1 cellular context compared by ENCODE assay signal in genomic region chr16:19375561-19376158, GRCh38.
TF ChIP-seq lines count a peak whose summit lies in the region.

No MANE protein-coding gene starts in this region.

TF ChIP-seq in K562, 482 proteins besides CTCF, POLR2A, EP300 and RAD21 (continued from another document and continues in another):
- TF ChIP-seq PBX2 (CRISPR knock-in tag; IDR thresholded peaks at IDR 0.05; ENCODE audit: low read depth) (no peak), PBX2 (tag; conservative IDR thresholded peaks at IDR 0.05; ENCODE audit: low read depth) (peak; percentile 83), STAG1 (CRISPR knock-in tag; IDR thresholded peaks at IDR 0.05; ENCODE audit: borderline replicate concordance) (peak; percentile 53; the same call in 1 of the 2 replicates), NFIC (IDR thresholded peaks at IDR 0.05) (no peak), SAFB2 (IDR thresholded peaks at IDR 0.05; ENCODE audit: borderline replicate concordance, low read depth, low read length, severe bottlenecking) (no peak), DPF2 (IDR thresholded peaks at IDR 0.05) (no peak), SMAD2 (IDR thresholded peaks at IDR 0.05; ENCODE audit: low read depth, low read length) (no peak), JUND (IDR thresholded peaks at IDR 0.05; ENCODE audit: borderline replicate concordance, low read depth, low read length) (no peak), JUND (tag; IDR thresholded peaks at IDR 0.05; ENCODE audit: borderline replicate concordance, low read depth, low read length) (0 out of 3 replicates have a peak, but pooled peaks have one; percentile 14), ZNF174 (CRISPR knock-in tag; IDR thresholded peaks at IDR 0.05) (no peak), ZNF584 (CRISPR knock-in tag; IDR thresholded peaks at IDR 0.05; ENCODE audit: low read depth) (no peak), THRAP3 (IDR thresholded peaks at IDR 0.05; ENCODE audit: borderline replicate concordance) (no peak), MYNN (IDR thresholded peaks at IDR 0.05) (no peak), MYNN (CRISPR knock-in tag; IDR thresholded peaks at IDR 0.05) (no peak), TOE1 (IDR thresholded peaks at IDR 0.05; ENCODE audit: borderline replicate concordance) (no peak), TOE1 (CRISPR knock-in tag; IDR thresholded peaks at IDR 0.05; ENCODE audit: borderline replicate concordance, low read depth) (no peak), BRD4 (IDR thresholded peaks at IDR 0.05) (no peak), PKNOX1 (IDR thresholded peaks at IDR 0.05) (peak; percentile 93), ZNF318 (IDR thresholded peaks at IDR 0.05; ENCODE audit: borderline replicate concordance in 1 of 2, low read depth in 1 of 2) (no peak), ZNF384 (IDR thresholded peaks at IDR 0.05; ENCODE audit: low read depth, low read length) (peak; percentile 62), STAT5A (IDR thresholded peaks at IDR 0.05; ENCODE audit: borderline replicate concordance, low read length) (no peak), ZNF24 (IDR thresholded peaks at IDR 0.05) (no peak), HDAC3 (IDR thresholded peaks at IDR 0.05; ENCODE audit: borderline replicate concordance, partially characterized antibody) (peak; percentile 37), ZNF263 (CRISPR knock-in tag; IDR thresholded peaks at IDR 0.05; ENCODE audit: borderline replicate concordance) (no peak), ARID2 (IDR thresholded peaks at IDR 0.05) (peak; percentile 54; the same call in 1 of the 2 replicates), CC2D1A (IDR thresholded peaks at IDR 0.05) (peak; percentile 41), ZNF224 (CRISPR knock-in tag; IDR thresholded peaks at IDR 0.05) (no peak), MEIS2 (IDR thresholded peaks at IDR 0.05; ENCODE audit: partially characterized antibody) (peak; percentile 12), GABPB1 (CRISPR knock-in tag; IDR thresholded peaks at IDR 0.05) (no peak), TARDBP (IDR thresholded peaks at IDR 0.05) (no peak), SMC3 (conservative IDR thresholded peaks at IDR 0.05; ENCODE audit: insufficient read depth, low read depth, low read length) (peak; percentile 82), CBX5 (IDR thresholded peaks at IDR 0.05; ENCODE audit: borderline replicate concordance, low read depth) (no peak), RBFOX2 (IDR thresholded peaks at IDR 0.05; ENCODE audit: low read depth, low read length) (no peak), ZFP30 (CRISPR knock-in tag; IDR thresholded peaks at IDR 0.05; ENCODE audit: borderline replicate concordance) (no peak), NCOR1 (IDR thresholded peaks at IDR 0.05) (no peak), HMGXB4 (CRISPR knock-in tag; IDR thresholded peaks at IDR 0.05) (no peak), ZNF609 (CRISPR knock-in tag; IDR thresholded peaks at IDR 0.05; ENCODE audit: borderline replicate concordance) (no peak), ZBTB17 (CRISPR knock-in tag; IDR thresholded peaks at IDR 0.05) (no peak)
- TF ChIP-seq, protein P1, sequence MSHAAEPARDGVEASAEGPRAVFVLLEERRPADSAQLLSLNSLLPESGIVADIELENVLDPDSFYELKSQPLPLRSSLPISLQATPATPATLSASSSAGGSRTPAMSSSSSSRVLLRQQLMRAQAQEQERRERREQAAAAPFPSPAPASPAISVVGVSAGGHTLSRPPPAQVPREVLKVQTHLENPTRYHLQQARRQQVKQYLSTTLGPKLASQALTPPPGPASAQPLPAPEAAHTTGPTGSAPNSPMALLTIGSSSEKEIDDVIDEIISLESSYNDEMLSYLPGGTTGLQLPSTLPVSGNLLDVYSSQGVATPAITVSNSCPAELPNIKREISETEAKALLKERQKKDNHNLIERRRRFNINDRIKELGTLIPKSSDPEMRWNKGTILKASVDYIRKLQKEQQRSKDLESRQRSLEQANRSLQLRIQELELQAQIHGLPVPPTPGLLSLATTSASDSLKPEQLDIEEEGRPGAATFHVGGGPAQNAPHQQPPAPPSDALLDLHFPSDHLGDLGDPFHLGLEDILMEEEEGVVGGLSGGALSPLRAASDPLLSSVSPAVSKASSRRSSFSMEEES (CRISPR knock-in tag; IDR thresholded peaks at IDR 0.05) = no peak
- TF ChIP-seq, protein P2, sequence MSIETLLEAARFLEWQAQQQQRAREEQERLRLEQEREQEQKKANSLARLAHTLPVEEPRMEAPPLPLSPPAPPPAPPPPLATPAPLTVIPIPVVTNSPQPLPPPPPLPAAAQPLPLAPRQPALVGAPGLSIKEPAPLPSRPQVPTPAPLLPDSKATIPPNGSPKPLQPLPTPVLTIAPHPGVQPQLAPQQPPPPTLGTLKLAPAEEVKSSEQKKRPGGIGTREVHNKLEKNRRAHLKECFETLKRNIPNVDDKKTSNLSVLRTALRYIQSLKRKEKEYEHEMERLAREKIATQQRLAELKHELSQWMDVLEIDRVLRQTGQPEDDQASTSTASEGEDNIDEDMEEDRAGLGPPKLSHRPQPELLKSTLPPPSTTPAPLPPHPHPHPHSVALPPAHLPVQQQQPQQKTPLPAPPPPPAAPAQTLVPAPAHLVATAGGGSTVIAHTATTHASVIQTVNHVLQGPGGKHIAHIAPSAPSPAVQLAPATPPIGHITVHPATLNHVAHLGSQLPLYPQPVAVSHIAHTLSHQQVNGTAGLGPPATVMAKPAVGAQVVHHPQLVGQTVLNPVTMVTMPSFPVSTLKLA (conservative IDR thresholded peaks at IDR 0.05) = 0 out of 4 replicates have a peak, but pooled peaks of 1 of the 2 experiments have one; percentile 31
